In the genomic region with DNA sequence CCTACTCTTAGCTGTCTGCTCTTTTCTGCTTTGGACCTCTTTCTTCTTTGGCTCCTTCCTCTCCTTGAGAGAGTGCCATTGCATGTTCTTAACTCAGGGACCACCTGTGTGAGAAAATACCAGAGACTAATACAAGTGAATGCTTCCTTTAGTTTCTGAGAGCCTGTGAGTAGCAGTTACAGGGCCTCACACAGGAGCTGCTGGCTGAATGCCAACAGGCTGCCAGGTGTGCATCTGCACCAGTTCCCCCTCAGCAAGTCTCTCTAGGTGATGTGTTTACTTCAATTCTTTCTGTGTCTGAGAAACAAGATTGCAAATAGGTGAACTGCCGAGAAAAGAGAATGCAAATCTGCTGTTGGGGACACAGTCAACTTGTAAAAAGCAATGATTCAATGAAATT, we compare ENCODE assay signal across 12 cellular contexts.
A peak's percentile ranks its signal among the peaks of the same experiment; 100 is the strongest.
DNase-seq lines count a peak whose midpoint lies in the region; ATAC-seq and TF ChIP-seq lines count a peak whose summit lies in the region.
"Had no signal": no experiment of that assay in that cellular context is flagged by ENCODE, and none has a peak within 500 bp of the region (broad histone marks: within the 10 kb centered on the region; RNA-seq: fewer than 3 reads in every experiment).

No MANE protein-coding gene starts in this region.

- no peak for TF ChIP-seq POLR2A in lower leg skin (IDR thresholded peaks at IDR 0.05)

- DNase-seq in GM10248 (ENCODE audit: extremely low spot score) (peak; percentile 14), NCI-H1436 (lab: John Stamatoyannopoulos, UW) (peak; percentile 70), colonic mucosa (peak; percentile 50), lower leg skin (ENCODE audit: low spot score in 2 of 2) (no peak), HEK293T (ENCODE audit: extremely low spot score) (no peak), GM10266 (ENCODE audit: extremely low spot score) (no peak)
- no peak for DNase-seq in activated naive CD4-positive, alpha-beta T cell treated with anti-CD3 and anti-CD28 coated beads, Interleukin-2, amount 10 ng/mL, durations not matched to agents 7 days and 5 days
- DNase-seq: brain microvascular endothelial cell, mammary epithelial cell, SW 1271 had no signal

- H3K9me3 Mint-ChIP-seq in activated naive CD4-positive, alpha-beta T cell treated with anti-CD3 and anti-CD28 coated beads, Interleukin-2, amount 10 ng/mL, durations not matched to agents 7 days and 5 days: no peaks in the 10 kb centered on the region

- no peak overlapping the region for H3K4me3 ChIP-seq in colonic mucosa
- H3K4me3 ChIP-seq in lower leg skin (ENCODE audit: low read depth, poor library complexity, severe bottlenecking): no peak overlapping the region
- H3K4me3 ChIP-seq: BLaER1 had no signal

- no peaks in the 10 kb centered on the region for H3K4me1 Mint-ChIP-seq in activated naive CD4-positive, alpha-beta T cell treated with anti-CD3 and anti-CD28 coated beads, Interleukin-2, amount 10 ng/mL, durations not matched to agents 7 days and 5 days

- POLR2A ChIA-PET in GM10248 (lab: Yijun Ruan, JAX): no interaction called here
- POLR2A ChIA-PET in HEK293T (lab: Yijun Ruan, JAX): no interaction called here

- WGBS in lower leg skin, 2 donors: 91 to 93% methylated on average over 1 of the region's 1 CpG

- H3K27ac Mint-ChIP-seq in activated naive CD4-positive, alpha-beta T cell treated with anti-CD3 and anti-CD28 coated beads, Interleukin-2, amount 10 ng/mL, durations not matched to agents 7 days and 5 days: no peak overlapping the region

- no peaks in the 10 kb centered on the region for H3K27me3 Mint-ChIP-seq in activated naive CD4-positive, alpha-beta T cell treated with anti-CD3 and anti-CD28 coated beads, Interleukin-2, amount 10 ng/mL, durations not matched to agents 7 days and 5 days

- no peak overlapping the region for H3K27ac ChIP-seq in colonic mucosa
- H3K27ac ChIP-seq: BLaER1, brain microvascular endothelial cell had no signal

- H3K9ac ChIP-seq in colonic mucosa (ENCODE audit: low read depth in 2 of 2, low read length in 2 of 2): no peak overlapping the region
- H3K9ac ChIP-seq: BLaER1 had no signal

- H3K9me3 ChIP-seq in colonic mucosa: no peaks in the 10 kb centered on the region
- H3K9me3 ChIP-seq: BLaER1 had no signal

- no peaks in the 10 kb centered on the region for H3K36me3 Mint-ChIP-seq in activated naive CD4-positive, alpha-beta T cell treated with anti-CD3 and anti-CD28 coated beads, Interleukin-2, amount 10 ng/mL, durations not matched to agents 7 days and 5 days

- intact Hi-C loops in colonic mucosa (cut with DNase I) (no loop called here), lower leg skin (cut with DNase I; ENCODE audit: low total_unique reads) (no loop called here)

- H3K4me1 ChIP-seq in colonic mucosa: no peaks in the 10 kb centered on the region
- H3K4me1 ChIP-seq: BLaER1 had no signal

- no peak for TF ChIP-seq CTCF in GM10248 (IDR thresholded peaks at IDR 0.05; ENCODE audit: control extremely low read depth, extremely low read depth, low read depth, missing control alignments)
- no peak for TF ChIP-seq CTCF in colonic mucosa (IDR thresholded peaks at IDR 0.05)
- TF ChIP-seq CTCF in lower leg skin (IDR thresholded peaks at IDR 0.05): no peak
- no peak for TF ChIP-seq CTCF in GM10266 (IDR thresholded peaks at IDR 0.05; ENCODE audit: control insufficient read depth, insufficient read depth, low read depth, missing control alignments)

- no peak overlapping the region for H3K4me3 Mint-ChIP-seq in activated naive CD4-positive, alpha-beta T cell treated with anti-CD3 and anti-CD28 coated beads, Interleukin-2, amount 10 ng/mL, durations not matched to agents 7 days and 5 days

- no peaks in the 10 kb centered on the region for H3K27me3 ChIP-seq in colonic mucosa
- H3K27me3 ChIP-seq: BLaER1, brain microvascular endothelial cell had no signal

- no peaks in the 10 kb centered on the region for H3K36me3 ChIP-seq in colonic mucosa
- H3K36me3 ChIP-seq: BLaER1, brain microvascular endothelial cell had no signal

- CTCF ChIA-PET in GM10248 (lab: Yijun Ruan, JAX): no interaction called here
- CTCF ChIA-PET in activated naive CD4-positive, alpha-beta T cell treated with anti-CD3 and anti-CD28 coated beads, Interleukin-2, amount 10 ng/mL, durations not matched to agents 7 days and 5 days (lab: Charles Lee): no interaction called here
- CTCF ChIA-PET in HEK293T (lab: Yijun Ruan, JAX): no interaction called here

- ATAC-seq in GM21723 (IDR thresholded peaks at IDR 0.05; ENCODE audit: unreplicated experiment): peak; percentile 54

TF ChIP-seq in HEK293T, 16 proteins besides CTCF, POLR2A, EP300 and RAD21:
- TF ChIP-seq, protein P1, sequence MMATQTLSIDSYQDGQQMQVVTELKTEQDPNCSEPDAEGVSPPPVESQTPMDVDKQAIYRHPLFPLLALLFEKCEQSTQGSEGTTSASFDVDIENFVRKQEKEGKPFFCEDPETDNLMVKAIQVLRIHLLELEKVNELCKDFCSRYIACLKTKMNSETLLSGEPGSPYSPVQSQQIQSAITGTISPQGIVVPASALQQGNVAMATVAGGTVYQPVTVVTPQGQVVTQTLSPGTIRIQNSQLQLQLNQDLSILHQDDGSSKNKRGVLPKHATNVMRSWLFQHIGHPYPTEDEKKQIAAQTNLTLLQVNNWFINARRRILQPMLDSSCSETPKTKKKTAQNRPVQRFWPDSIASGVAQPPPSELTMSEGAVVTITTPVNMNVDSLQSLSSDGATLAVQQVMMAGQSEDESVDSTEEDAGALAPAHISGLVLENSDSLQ (IDR thresholded peaks at IDR 0.05): no peak
- no peak for TF ChIP-seq FOXA1 (IDR thresholded peaks at IDR 0.05)
- TF ChIP-seq ELF4 (IDR thresholded peaks at IDR 0.05): no peak
- no peak for TF ChIP-seq ARNT (IDR thresholded peaks at IDR 0.05)
- TF ChIP-seq HDGF (IDR thresholded peaks at IDR 0.05; ENCODE audit: borderline replicate concordance): no peak
- TF ChIP-seq FOXM1 (IDR thresholded peaks at IDR 0.05; ENCODE audit: borderline replicate concordance): no peak
- no peak for TF ChIP-seq NFRKB (IDR thresholded peaks at IDR 0.05)
- no peak for TF ChIP-seq LEF1 (IDR thresholded peaks at IDR 0.05; ENCODE audit: borderline replicate concordance)
- TF ChIP-seq SP1 (IDR thresholded peaks at IDR 0.05): no peak
- no peak for TF ChIP-seq BHLHE40 (IDR thresholded peaks at IDR 0.05; ENCODE audit: borderline replicate concordance)
- no peak for TF ChIP-seq SUZ12 (IDR thresholded peaks at IDR 0.05)
- TF ChIP-seq L3MBTL2 (conservative IDR thresholded peaks at IDR 0.05): no peak
- no peak for TF ChIP-seq CTBP1 (IDR thresholded peaks at IDR 0.05; ENCODE audit: borderline replicate concordance)
- TF ChIP-seq TARDBP (IDR thresholded peaks at IDR 0.05): no peak
- no peak for TF ChIP-seq FOXK2 (IDR thresholded peaks at IDR 0.05)
- TF ChIP-seq ZNF384 (IDR thresholded peaks at IDR 0.05): no peak

Comparison
In these comparisons a context has a peak if more than half of its experiments do, and no peak if none do; other contexts are left out.
1. DNase-seq: peak in GM10248 (single experiment), NCI-H1436 (single experiment) and colonic mucosa (single experiment); none in lower leg skin (0 of 2), activated naive CD4-positive, alpha-beta T cell treated with anti-CD3 and anti-CD28 coated beads, Interleukin-2, amount 10 ng/mL, durations not matched to agents 7 days and 5 days (single experiment), HEK293T (single experiment) and GM10266 (single experiment).